ENCODE assay signal across 24 cellular contexts in genomic region chr5:135264451-135265445, GRCh38.
DNase-seq lines count a peak whose midpoint lies in the region; ATAC-seq and TF ChIP-seq lines count a peak whose summit lies in the region.
"Had no signal": no experiment of that assay in that cellular context is flagged by ENCODE, and none has a peak within 500 bp of the region (broad histone marks: within the 10 kb centered on the region; RNA-seq: fewer than 3 reads in every experiment).

No MANE protein-coding gene starts in this region.

- H3K27ac Mint-ChIP-seq in stimulated activated naive B cell treated with anti-CD40 and anti-IgM and Interleukin-4, amounts not matched to agents 10 μg/mL and 1 μg/mL and 100 μg/mL, for 72 hours = peak overlapping the region; percentile 56
- no peak overlapping the region for H3K27ac Mint-ChIP-seq in CD8-positive, alpha-beta T cell
- H3K27ac Mint-ChIP-seq: activated naive CD8-positive, alpha-beta T cell treated with anti-CD3 and anti-CD28 coated beads, Interleukin-2, amount 50 U/mL, for 24 hours; CD4-positive, alpha-beta T cell; immature natural killer cell had no signal

- no peaks in the 10 kb centered on the region for H3K9me2 ChIP-seq in hepatocyte (replicated peaks; ENCODE audit: insufficient read depth)

- peaks cover 0 to under 1% of the 10 kb centered on the region in 2 donors for H3K36me3 Mint-ChIP-seq in stimulated activated naive B cell treated with anti-CD40 and anti-IgM and Interleukin-4, amounts not matched to agents 10 μg/mL and 1 μg/mL and 100 μg/mL, for 72 hours
- H3K36me3 Mint-ChIP-seq in CD8-positive, alpha-beta T cell = no peaks in the 10 kb centered on the region
- H3K36me3 Mint-ChIP-seq: immature natural killer cell had no signal

- no peaks in the 10 kb centered on the region for H3K36me3 ChIP-seq in hepatocyte (replicated peaks; ENCODE audit: insufficient read depth, low read depth)
- H3K36me3 ChIP-seq in CD8-positive, alpha-beta T cell (ENCODE audit: insufficient read depth, low read length) = no peaks in the 10 kb centered on the region
- H3K36me3 ChIP-seq: breast epithelium, heart right ventricle, suprapubic skin had no signal

- H3K4me3 ChIP-seq in hepatocyte = no peak overlapping the region
- no peak overlapping the region for H3K4me3 ChIP-seq in CD8-positive, alpha-beta T cell (ENCODE audit: low read depth, low read length)
- H3K4me3 ChIP-seq: breast epithelium, GM23248, heart right ventricle, suprapubic skin had no signal

- H3K4me3 Mint-ChIP-seq in stimulated activated naive B cell treated with anti-CD40 and anti-IgM and Interleukin-4, amounts not matched to agents 10 μg/mL and 1 μg/mL and 100 μg/mL, for 72 hours = no peak overlapping the region
- H3K4me3 Mint-ChIP-seq in CD8-positive, alpha-beta T cell = no peak overlapping the region
- H3K4me3 Mint-ChIP-seq: activated naive CD8-positive, alpha-beta T cell treated with anti-CD3 and anti-CD28 coated beads, Interleukin-2, amount 50 U/mL, for 24 hours; CD4-positive, alpha-beta T cell; immature natural killer cell had no signal

- no peaks in the 10 kb centered on the region for H3K27me3 ChIP-seq in hepatocyte
- H3K27me3 ChIP-seq in CD8-positive, alpha-beta T cell (ENCODE audit: insufficient read depth, low read length) = no peaks in the 10 kb centered on the region
- H3K27me3 ChIP-seq: breast epithelium, suprapubic skin had no signal

- H3K4me2 ChIP-seq in hepatocyte = peak overlapping the region; percentile 8

- POLR2A ChIA-PET in CD8-positive, alpha-beta T cell (lab: Charles Lee) = no interaction called here

- ATAC-seq in stimulated activated naive B cell treated with anti-CD40 and anti-IgM and Interleukin-4, amounts not matched to agents 10 μg/mL and 1 μg/mL and 100 μg/mL, for 72 hours (replicated peaks) = no peak
- ATAC-seq in HG02852 (IDR thresholded peaks at IDR 0.05; ENCODE audit: unreplicated experiment) (no peak), HG02798 (IDR thresholded peaks at IDR 0.05; ENCODE audit: poor library complexity, unreplicated experiment) (no peak)
- no peak for ATAC-seq in CD8-positive, alpha-beta T cell
- ATAC-seq: activated naive CD8-positive, alpha-beta T cell treated with anti-CD3 and anti-CD28 coated beads, Interleukin-2, amount 50 U/mL, for 24 hours had no signal

- peaks cover under 1 to 3% of the 10 kb centered on the region in 2 donors for H3K9me3 Mint-ChIP-seq in stimulated activated naive B cell treated with anti-CD40 and anti-IgM and Interleukin-4, amounts not matched to agents 10 μg/mL and 1 μg/mL and 100 μg/mL, for 72 hours
- peaks cover under 1% of the 10 kb centered on the region for H3K9me3 Mint-ChIP-seq in CD8-positive, alpha-beta T cell

- peaks cover 17% of the 10 kb centered on the region for H3K4me1 ChIP-seq in hepatocyte (ENCODE audit: insufficient read depth)
- H3K4me1 ChIP-seq in CD8-positive, alpha-beta T cell (ENCODE audit: insufficient read depth, low read length) = no peaks in the 10 kb centered on the region
- H3K4me1 ChIP-seq: breast epithelium, heart right ventricle, suprapubic skin had no signal

- peaks cover 17 to 21% of the 10 kb centered on the region in 2 donors for H3K27me3 Mint-ChIP-seq in stimulated activated naive B cell treated with anti-CD40 and anti-IgM and Interleukin-4, amounts not matched to agents 10 μg/mL and 1 μg/mL and 100 μg/mL, for 72 hours
- peaks cover 3% of the 10 kb centered on the region for H3K27me3 Mint-ChIP-seq in CD8-positive, alpha-beta T cell (ENCODE audit: low read depth)

- no peaks in the 10 kb centered on the region for H3K79me2 ChIP-seq in hepatocyte

- H4K20me1 ChIP-seq in hepatocyte (ENCODE audit: insufficient read depth, poor library complexity, severe bottlenecking) = no peaks in the 10 kb centered on the region

- no peaks in the 10 kb centered on the region for H3K9me3 ChIP-seq in hepatocyte (ENCODE audit: low read depth)
- no peaks in the 10 kb centered on the region for H3K9me3 ChIP-seq in CD8-positive, alpha-beta T cell (ENCODE audit: low read length)
- H3K9me3 ChIP-seq: suprapubic skin had no signal

- CTCF ChIA-PET in CD8-positive, alpha-beta T cell (lab: Charles Lee) = interaction anchor here (0.8 kb wide), 1 partner anchor 162 kb away, joined by 3 read pairs; no protein-coding TSS in a partner anchor

- peak overlapping the region; percentile 68 for H3K27ac ChIP-seq in hepatocyte
- H3K27ac ChIP-seq in CD8-positive, alpha-beta T cell (ENCODE audit: low read depth, low read length) = no peak overlapping the region
- H3K27ac ChIP-seq: breast epithelium, GM23248, heart right ventricle, RWPE1, suprapubic skin had no signal

- intact Hi-C loops in CD8-positive, alpha-beta T cell (cut with DNase I, micrococcal nuclease) = no loop called here

- WGBS in hepatocyte (ENCODE audit: low lambda C conversion rate, missing lambda C conversion rate) = 54% methylated on average over 17 of the region's 17 CpGs

- no peaks in the 10 kb centered on the region for H3K4me1 Mint-ChIP-seq in stimulated activated naive B cell treated with anti-CD40 and anti-IgM and Interleukin-4, amounts not matched to agents 10 μg/mL and 1 μg/mL and 100 μg/mL, for 72 hours
- no peaks in the 10 kb centered on the region for H3K4me1 Mint-ChIP-seq in CD8-positive, alpha-beta T cell (ENCODE audit: low read depth)
- H3K4me1 Mint-ChIP-seq: activated naive CD8-positive, alpha-beta T cell treated with anti-CD3 and anti-CD28 coated beads, Interleukin-2, amount 50 U/mL, for 24 hours; immature natural killer cell had no signal

- no peak overlapping the region for H2AFZ ChIP-seq in hepatocyte

- TF ChIP-seq CTCF in hepatocyte (IDR thresholded peaks at IDR 0.05; ENCODE audit: poor library complexity) = no peak
- no peak for TF ChIP-seq CTCF in CD8-positive, alpha-beta T cell (IDR thresholded peaks at IDR 0.05)

- DNase-seq in EL = peak; percentile 31
- DNase-seq in NCI-H82 treated with DMSO at 0.1 percent for 48 hours (lab: John Stamatoyannopoulos, UW; ENCODE audit: unreplicated experiment) = peak; percentile 89
- DNase-seq in hepatocyte (ENCODE audit: low spot score) = no peak
- no peak for DNase-seq in stimulated activated naive B cell treated with anti-CD40 and anti-IgM and Interleukin-4, amounts not matched to agents 10 μg/mL and 1 μg/mL and 100 μg/mL, for 72 hours
- no peak for DNase-seq in CD8-positive, alpha-beta T cell
- DNase-seq in AG20443 (ENCODE audit: low spot score) = no peak
- DNase-seq: activated CD4-positive, alpha-beta T cell treated with anti-CD3 and anti-CD28 coated beads, Interleukin-2, amount 50 U/mL, for 1 hour; activated CD8-positive, alpha-beta memory T cell treated with anti-CD3 and anti-CD28 coated beads, Interleukin-2, amount 50 U/mL, for 48 hours; activated effector memory CD4-positive, alpha-beta T cell treated with anti-CD3 and anti-CD28 coated beads, Interleukin-2, amount 50 U/mL, for 16 hours; activated naive CD8-positive, alpha-beta T cell treated with anti-CD3 and anti-CD28 coated beads, Interleukin-2, amount 50 U/mL, for 24 hours; CD4-positive, alpha-beta T cell; cortex of kidney; DMS53; GM23248; heart right ventricle; immature natural killer cell; NCI-H1105 treated with DMSO at 0.1 percent for 48 hours; NCI-H510A; nucleus accumbens had no signal

Comparison
In these comparisons a context has a peak if more than half of its experiments do, and no peak if none do; other contexts are left out.
1. DNase-seq: peak in EL (single experiment) and NCI-H82 treated with DMSO at 0.1 percent for 48 hours (single experiment); none in hepatocyte (single experiment), stimulated activated naive B cell treated with anti-CD40 and anti-IgM and Interleukin-4, amounts not matched to agents 10 μg/mL and 1 μg/mL and 100 μg/mL, for 72 hours (single experiment), CD8-positive, alpha-beta T cell (0 of 7) and AG20443 (single experiment).